In the genomic region with DNA sequence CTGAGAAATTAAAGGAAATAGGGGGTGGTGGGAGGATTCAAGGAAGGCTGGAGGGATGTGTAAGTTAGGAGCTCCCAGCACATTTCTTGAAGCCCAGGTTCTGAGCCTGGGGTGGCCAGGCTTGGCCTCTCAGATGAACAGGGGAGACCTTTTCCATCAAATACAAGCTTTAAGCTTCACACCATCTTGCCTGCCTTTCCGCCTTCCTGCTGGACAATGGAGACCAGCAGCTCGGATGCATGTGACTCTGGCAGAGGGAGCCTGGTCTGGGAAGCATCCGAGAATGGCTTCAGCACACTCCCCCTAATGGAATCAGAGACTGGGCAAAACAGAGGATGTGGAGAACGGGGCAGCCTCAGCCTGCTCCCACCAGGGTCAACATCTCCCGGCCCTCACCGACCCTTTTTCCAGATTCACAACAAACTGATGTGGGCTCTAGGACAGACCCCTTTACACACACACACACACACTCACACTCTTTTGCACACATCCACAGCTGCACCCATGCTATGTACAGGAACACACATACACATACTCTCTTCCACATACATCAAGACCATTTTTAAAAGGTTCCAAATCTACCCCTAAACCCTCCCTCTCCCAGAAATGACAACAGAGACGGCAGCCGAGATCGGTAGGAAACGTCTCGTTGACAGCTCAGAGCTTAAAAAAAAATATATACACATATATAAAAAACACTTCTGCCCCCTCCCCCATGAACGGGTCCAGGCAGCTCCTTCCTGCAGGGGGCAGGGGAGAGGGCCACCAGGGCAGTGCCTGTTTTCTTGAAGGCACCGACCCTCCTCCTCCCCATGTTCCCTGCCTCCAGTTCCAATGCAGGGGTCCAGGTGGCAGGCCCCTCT, we compare ENCODE assay signal across 1 cellular context.
TF ChIP-seq lines count a peak whose summit lies in the region.

No MANE protein-coding gene starts in this region.

TF ChIP-seq in K562, 482 proteins besides CTCF, POLR2A, EP300 and RAD21 (continued from another document and continues in another):
- TF ChIP-seq, protein P1, sequence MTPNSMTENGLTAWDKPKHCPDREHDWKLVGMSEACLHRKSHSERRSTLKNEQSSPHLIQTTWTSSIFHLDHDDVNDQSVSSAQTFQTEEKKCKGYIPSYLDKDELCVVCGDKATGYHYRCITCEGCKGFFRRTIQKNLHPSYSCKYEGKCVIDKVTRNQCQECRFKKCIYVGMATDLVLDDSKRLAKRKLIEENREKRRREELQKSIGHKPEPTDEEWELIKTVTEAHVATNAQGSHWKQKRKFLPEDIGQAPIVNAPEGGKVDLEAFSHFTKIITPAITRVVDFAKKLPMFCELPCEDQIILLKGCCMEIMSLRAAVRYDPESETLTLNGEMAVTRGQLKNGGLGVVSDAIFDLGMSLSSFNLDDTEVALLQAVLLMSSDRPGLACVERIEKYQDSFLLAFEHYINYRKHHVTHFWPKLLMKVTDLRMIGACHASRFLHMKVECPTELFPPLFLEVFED (CRISPR knock-in tag; conservative IDR thresholded peaks at IDR 0.05), result peak; percentile 63; the same call in 1 of the 2 replicates
- TF ChIP-seq ZNF431 (CRISPR knock-in tag; IDR thresholded peaks at IDR 0.05) (no peak), NR1H2 (CRISPR knock-in tag; IDR thresholded peaks at IDR 0.05) (no peak), SIN3A (IDR thresholded peaks at IDR 0.05; ENCODE audit: borderline replicate concordance in 2 of 2, control insufficient read depth in 1 of 2, low read depth in 2 of 2, low read length in 2 of 2) (no peak), ILF3 (IDR thresholded peaks at IDR 0.05; ENCODE audit: borderline replicate concordance) (no peak), SMARCB1 (IDR thresholded peaks at IDR 0.05; ENCODE audit: insufficient read length, low read depth) (no peak), MYNN (IDR thresholded peaks at IDR 0.05) (peak; percentile 43; the same call in 1 of the 2 replicates), MYNN (CRISPR knock-in tag; IDR thresholded peaks at IDR 0.05) (no peak), TCF3 (CRISPR knock-in tag; IDR thresholded peaks at IDR 0.05) (no peak), MTA2 (IDR thresholded peaks at IDR 0.05; ENCODE audit: low read depth) (no peak)
- TF ChIP-seq, protein P2, sequence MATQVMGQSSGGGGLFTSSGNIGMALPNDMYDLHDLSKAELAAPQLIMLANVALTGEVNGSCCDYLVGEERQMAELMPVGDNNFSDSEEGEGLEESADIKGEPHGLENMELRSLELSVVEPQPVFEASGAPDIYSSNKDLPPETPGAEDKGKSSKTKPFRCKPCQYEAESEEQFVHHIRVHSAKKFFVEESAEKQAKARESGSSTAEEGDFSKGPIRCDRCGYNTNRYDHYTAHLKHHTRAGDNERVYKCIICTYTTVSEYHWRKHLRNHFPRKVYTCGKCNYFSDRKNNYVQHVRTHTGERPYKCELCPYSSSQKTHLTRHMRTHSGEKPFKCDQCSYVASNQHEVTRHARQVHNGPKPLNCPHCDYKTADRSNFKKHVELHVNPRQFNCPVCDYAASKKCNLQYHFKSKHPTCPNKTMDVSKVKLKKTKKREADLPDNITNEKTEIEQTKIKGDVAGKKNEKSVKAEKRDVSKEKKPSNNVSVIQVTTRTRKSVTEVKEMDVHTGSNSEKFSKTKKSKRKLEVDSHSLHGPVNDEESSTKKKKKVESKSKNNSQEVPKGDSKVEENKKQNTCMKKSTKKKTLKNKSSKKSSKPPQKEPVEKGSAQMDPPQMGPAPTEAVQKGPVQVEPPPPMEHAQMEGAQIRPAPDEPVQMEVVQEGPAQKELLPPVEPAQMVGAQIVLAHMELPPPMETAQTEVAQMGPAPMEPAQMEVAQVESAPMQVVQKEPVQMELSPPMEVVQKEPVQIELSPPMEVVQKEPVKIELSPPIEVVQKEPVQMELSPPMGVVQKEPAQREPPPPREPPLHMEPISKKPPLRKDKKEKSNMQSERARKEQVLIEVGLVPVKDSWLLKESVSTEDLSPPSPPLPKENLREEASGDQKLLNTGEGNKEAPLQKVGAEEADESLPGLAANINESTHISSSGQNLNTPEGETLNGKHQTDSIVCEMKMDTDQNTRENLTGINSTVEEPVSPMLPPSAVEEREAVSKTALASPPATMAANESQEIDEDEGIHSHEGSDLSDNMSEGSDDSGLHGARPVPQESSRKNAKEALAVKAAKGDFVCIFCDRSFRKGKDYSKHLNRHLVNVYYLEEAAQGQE (CRISPR knock-in tag; IDR thresholded peaks at IDR 0.05; ENCODE audit: low read depth), result no peak
- TF ChIP-seq, protein P3, sequence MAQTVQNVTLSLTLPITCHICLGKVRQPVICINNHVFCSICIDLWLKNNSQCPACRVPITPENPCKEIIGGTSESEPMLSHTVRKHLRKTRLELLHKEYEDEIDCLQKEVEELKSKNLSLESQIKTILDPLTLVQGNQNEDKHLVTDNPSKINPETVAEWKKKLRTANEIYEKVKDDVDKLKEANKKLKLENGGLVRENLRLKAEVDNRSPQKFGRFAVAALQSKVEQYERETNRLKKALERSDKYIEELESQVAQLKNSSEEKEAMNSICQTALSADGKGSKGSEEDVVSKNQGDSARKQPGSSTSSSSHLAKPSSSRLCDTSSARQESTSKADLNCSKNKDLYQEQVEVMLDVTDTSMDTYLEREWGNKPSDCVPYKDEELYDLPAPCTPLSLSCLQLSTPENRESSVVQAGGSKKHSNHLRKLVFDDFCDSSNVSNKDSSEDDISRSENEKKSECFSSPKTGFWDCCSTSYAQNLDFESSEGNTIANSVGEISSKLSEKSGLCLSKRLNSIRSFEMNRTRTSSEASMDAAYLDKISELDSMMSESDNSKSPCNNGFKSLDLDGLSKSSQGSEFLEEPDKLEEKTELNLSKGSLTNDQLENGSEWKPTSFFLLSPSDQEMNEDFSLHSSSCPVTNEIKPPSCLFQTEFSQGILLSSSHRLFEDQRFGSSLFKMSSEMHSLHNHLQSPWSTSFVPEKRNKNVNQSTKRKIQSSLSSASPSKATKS (CRISPR knock-in tag; IDR thresholded peaks at IDR 0.05), result no peak
- TF ChIP-seq, protein P4, sequence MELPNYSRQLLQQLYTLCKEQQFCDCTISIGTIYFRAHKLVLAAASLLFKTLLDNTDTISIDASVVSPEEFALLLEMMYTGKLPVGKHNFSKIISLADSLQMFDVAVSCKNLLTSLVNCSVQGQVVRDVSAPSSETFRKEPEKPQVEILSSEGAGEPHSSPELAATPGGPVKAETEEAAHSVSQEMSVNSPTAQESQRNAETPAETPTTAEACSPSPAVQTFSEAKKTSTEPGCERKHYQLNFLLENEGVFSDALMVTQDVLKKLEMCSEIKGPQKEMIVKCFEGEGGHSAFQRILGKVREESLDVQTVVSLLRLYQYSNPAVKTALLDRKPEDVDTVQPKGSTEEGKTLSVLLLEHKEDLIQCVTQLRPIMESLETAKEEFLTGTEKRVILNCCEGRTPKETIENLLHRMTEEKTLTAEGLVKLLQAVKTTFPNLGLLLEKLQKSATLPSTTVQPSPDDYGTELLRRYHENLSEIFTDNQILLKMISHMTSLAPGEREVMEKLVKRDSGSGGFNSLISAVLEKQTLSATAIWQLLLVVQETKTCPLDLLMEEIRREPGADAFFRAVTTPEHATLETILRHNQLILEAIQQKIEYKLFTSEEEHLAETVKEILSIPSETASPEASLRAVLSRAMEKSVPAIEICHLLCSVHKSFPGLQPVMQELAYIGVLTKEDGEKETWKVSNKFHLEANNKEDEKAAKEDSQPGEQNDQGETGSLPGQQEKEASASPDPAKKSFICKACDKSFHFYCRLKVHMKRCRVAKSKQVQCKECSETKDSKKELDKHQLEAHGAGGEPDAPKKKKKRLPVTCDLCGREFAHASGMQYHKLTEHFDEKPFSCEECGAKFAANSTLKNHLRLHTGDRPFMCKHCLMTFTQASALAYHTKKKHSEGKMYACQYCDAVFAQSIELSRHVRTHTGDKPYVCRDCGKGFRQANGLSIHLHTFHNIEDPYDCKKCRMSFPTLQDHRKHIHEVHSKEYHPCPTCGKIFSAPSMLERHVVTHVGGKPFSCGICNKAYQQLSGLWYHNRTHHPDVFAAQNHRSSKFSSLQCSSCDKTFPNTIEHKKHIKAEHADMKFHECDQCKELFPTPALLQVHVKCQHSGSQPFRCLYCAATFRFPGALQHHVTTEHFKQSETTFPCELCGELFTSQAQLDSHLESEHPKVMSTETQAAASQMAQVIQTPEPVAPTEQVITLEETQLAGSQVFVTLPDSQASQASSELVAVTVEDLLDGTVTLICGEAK (IDR thresholded peaks at IDR 0.05), result no peak
- TF ChIP-seq, protein P4 (CRISPR knock-in tag; IDR thresholded peaks at IDR 0.05), result no peak
- TF ChIP-seq, protein P5, sequence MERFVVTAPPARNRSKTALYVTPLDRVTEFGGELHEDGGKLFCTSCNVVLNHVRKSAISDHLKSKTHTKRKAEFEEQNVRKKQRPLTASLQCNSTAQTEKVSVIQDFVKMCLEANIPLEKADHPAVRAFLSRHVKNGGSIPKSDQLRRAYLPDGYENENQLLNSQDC (CRISPR knock-in tag; IDR thresholded peaks at IDR 0.05), result no peak
- TF ChIP-seq, protein P6, sequence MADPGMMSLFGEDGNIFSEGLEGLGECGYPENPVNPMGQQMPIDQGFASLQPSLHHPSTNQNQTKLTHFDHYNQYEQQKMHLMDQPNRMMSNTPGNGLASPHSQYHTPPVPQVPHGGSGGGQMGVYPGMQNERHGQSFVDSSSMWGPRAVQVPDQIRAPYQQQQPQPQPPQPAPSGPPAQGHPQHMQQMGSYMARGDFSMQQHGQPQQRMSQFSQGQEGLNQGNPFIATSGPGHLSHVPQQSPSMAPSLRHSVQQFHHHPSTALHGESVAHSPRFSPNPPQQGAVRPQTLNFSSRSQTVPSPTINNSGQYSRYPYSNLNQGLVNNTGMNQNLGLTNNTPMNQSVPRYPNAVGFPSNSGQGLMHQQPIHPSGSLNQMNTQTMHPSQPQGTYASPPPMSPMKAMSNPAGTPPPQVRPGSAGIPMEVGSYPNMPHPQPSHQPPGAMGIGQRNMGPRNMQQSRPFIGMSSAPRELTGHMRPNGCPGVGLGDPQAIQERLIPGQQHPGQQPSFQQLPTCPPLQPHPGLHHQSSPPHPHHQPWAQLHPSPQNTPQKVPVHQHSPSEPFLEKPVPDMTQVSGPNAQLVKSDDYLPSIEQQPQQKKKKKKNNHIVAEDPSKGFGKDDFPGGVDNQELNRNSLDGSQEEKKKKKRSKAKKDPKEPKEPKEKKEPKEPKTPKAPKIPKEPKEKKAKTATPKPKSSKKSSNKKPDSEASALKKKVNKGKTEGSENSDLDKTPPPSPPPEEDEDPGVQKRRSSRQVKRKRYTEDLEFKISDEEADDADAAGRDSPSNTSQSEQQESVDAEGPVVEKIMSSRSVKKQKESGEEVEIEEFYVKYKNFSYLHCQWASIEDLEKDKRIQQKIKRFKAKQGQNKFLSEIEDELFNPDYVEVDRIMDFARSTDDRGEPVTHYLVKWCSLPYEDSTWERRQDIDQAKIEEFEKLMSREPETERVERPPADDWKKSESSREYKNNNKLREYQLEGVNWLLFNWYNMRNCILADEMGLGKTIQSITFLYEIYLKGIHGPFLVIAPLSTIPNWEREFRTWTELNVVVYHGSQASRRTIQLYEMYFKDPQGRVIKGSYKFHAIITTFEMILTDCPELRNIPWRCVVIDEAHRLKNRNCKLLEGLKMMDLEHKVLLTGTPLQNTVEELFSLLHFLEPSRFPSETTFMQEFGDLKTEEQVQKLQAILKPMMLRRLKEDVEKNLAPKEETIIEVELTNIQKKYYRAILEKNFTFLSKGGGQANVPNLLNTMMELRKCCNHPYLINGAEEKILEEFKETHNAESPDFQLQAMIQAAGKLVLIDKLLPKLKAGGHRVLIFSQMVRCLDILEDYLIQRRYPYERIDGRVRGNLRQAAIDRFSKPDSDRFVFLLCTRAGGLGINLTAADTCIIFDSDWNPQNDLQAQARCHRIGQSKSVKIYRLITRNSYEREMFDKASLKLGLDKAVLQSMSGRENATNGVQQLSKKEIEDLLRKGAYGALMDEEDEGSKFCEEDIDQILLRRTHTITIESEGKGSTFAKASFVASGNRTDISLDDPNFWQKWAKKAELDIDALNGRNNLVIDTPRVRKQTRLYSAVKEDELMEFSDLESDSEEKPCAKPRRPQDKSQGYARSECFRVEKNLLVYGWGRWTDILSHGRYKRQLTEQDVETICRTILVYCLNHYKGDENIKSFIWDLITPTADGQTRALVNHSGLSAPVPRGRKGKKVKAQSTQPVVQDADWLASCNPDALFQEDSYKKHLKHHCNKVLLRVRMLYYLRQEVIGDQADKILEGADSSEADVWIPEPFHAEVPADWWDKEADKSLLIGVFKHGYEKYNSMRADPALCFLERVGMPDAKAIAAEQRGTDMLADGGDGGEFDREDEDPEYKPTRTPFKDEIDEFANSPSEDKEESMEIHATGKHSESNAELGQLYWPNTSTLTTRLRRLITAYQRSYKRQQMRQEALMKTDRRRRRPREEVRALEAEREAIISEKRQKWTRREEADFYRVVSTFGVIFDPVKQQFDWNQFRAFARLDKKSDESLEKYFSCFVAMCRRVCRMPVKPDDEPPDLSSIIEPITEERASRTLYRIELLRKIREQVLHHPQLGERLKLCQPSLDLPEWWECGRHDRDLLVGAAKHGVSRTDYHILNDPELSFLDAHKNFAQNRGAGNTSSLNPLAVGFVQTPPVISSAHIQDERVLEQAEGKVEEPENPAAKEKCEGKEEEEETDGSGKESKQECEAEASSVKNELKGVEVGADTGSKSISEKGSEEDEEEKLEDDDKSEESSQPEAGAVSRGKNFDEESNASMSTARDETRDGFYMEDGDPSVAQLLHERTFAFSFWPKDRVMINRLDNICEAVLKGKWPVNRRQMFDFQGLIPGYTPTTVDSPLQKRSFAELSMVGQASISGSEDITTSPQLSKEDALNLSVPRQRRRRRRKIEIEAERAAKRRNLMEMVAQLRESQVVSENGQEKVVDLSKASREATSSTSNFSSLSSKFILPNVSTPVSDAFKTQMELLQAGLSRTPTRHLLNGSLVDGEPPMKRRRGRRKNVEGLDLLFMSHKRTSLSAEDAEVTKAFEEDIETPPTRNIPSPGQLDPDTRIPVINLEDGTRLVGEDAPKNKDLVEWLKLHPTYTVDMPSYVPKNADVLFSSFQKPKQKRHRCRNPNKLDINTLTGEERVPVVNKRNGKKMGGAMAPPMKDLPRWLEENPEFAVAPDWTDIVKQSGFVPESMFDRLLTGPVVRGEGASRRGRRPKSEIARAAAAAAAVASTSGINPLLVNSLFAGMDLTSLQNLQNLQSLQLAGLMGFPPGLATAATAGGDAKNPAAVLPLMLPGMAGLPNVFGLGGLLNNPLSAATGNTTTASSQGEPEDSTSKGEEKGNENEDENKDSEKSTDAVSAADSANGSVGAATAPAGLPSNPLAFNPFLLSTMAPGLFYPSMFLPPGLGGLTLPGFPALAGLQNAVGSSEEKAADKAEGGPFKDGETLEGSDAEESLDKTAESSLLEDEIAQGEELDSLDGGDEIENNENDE (IDR thresholded peaks at IDR 0.05; ENCODE audit: low read depth, low read length), result no peak
